In the genomic region with DNA sequence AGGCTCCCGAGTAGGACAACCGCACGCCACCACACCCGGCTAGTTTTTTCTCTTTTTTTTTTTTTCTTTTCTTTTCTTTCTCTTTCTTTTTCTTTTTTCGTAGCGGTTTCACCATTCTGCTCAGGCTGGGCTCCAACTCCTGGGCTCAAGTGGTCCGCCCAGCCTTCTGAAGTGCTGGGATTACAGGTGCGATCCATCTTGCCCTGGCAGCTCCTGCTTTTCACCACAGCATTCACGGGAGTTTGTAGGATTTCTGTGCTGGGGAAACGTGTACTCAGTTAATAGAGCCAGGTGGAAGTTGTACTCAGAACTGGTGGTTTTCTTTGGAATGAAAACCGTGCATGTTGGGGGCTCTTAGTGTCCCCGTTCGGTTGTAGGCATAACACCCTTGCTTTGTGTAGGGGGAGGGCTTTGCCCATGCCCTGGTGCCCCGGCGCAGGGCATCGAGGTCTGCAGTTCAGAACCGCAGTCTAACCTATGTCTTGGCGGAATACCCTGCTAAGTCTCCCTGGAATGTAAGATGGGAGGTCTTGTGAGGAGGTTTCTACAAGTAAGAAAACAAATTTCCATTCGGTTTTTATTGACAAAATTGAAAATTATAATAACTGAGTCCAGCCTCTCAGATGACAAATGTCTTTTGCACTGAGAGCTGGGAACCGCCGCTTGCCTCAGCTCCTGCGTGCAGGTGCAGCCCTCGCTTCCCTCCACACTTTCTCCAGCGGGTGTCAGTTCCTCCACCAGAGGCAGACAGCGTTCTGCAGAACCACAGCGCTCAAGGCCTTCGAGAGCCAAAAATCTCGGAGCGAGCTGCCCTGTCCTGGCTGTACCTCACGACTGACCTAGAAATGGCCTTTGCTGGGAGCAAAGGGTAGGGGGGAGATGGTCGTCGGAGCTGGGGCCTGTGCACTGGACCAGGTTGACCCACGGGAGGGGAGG, we compare ENCODE assay signal across 8 cellular contexts. TPM values are rescaled to one million over a fixed set of nuclear protein-coding genes. Genes with fewer than 3 reads are reported as not detected.
A peak's percentile ranks its signal among the peaks of the same experiment; 100 is the strongest.
DNase-seq lines count a peak whose midpoint lies in the region; ATAC-seq, FAIRE-seq and TF ChIP-seq lines count a peak whose summit lies in the region.
"Not testable (repeated sequence)": the region's sequence is repeated elsewhere in the genome, so short reads cannot be mapped to it uniquely, and the experiment has no call there.

No MANE protein-coding gene starts in this region.

- not testable (repeated sequence) for H3K4me1 Mint-ChIP-seq in astrocyte (ENCODE audit: low read depth, unreplicated experiment); nephron; stimulated activated naive CD8-positive, alpha-beta T cell treated with anti-CD3 and anti-CD28 coated beads, Interleukin-15, Interleukin-2, amounts not matched to agents 100 ng/mL and 50 ng/mL, for 24 hours (ENCODE audit: low read depth)

- DNase-seq in DND-41; HCT116 (ENCODE audit: low read depth, low spot score); Karpas-422; astrocyte (ENCODE audit: low read depth): not testable (repeated sequence)
- DNase-seq in activated CD4-positive, alpha-beta T cell treated with anti-CD3 and anti-CD28 coated beads for 1 hour: peak; percentile 19
- DNase-seq in Right ventricle myocardium inferior (ENCODE audit: missing footprints): peak; percentile 37

- FAIRE-seq in astrocyte (lab: Jason Lieb, UNC): not testable (repeated sequence)

- POLR2A ChIA-PET in HCT116 (lab: Charles Lee): interaction anchor here (0.8 to 1.7 kb wide), 4 partner anchors 183 to 770 kb away, joined by 3 to 21 read pairs (median 12); no protein-coding TSS in a partner anchor

- H3K27ac ChIP-seq in DND-41 (ENCODE audit: low read length); Karpas-422 (ENCODE audit: low read length); astrocyte (ENCODE audit: low read depth, low read length): not testable (repeated sequence)
- peak overlapping the region; percentile 51 for H3K27ac ChIP-seq in HCT116 (ENCODE audit: low read depth, low read length)

- not testable (repeated sequence) for H3K4me2 ChIP-seq in DND-41 (ENCODE audit: insufficient read depth, low read length)
- H3K4me2 ChIP-seq in HCT116 (ENCODE audit: low read length) (peak overlapping the region; percentile 37; the same call in 1 of the 2 replicates), Karpas-422 (ENCODE audit: low read depth, low read length, poor library complexity, severe bottlenecking) (peak overlapping the region; percentile 26), astrocyte (ENCODE audit: low read length) (peak overlapping the region; percentile 62)

- not testable (repeated sequence) for H3K4me1 ChIP-seq in DND-41 (ENCODE audit: insufficient read depth, low read length); HCT116 (ENCODE audit: control insufficient read depth in 1 of 2, insufficient read depth in 2 of 2, low read length in 2 of 2); Karpas-422 (ENCODE audit: low read length); astrocyte (ENCODE audit: insufficient read depth, low read length)

- not testable (repeated sequence) for H3K4me3 ChIP-seq in DND-41 (ENCODE audit: low read depth in 1 of 2, low read length in 2 of 2); HCT116 (replicated peaks in 1 of 2; ENCODE audit: low read depth in 1 of 2, low read length in 2 of 2); astrocyte (ENCODE audit: insufficient read depth, low read depth, low read length)
- H3K4me3 ChIP-seq in Karpas-422 (ENCODE audit: low read length): peak overlapping the region; percentile 38; the same call in 1 of the 2 replicates

- not testable (repeated sequence) for H3K27me3 Mint-ChIP-seq in astrocyte (ENCODE audit: low read depth, unreplicated experiment); nephron (ENCODE audit: low read depth); stimulated activated naive CD8-positive, alpha-beta T cell treated with anti-CD3 and anti-CD28 coated beads, Interleukin-15, Interleukin-2, amounts not matched to agents 100 ng/mL and 50 ng/mL, for 24 hours

- H3K9me3 Mint-ChIP-seq in astrocyte (ENCODE audit: unreplicated experiment); nephron; stimulated activated naive CD8-positive, alpha-beta T cell treated with anti-CD3 and anti-CD28 coated beads, Interleukin-15, Interleukin-2, amounts not matched to agents 100 ng/mL and 50 ng/mL, for 24 hours: not testable (repeated sequence)

- not testable (repeated sequence) for H3K79me2 ChIP-seq in DND-41 (ENCODE audit: insufficient read depth, low read length); HCT116 (ENCODE audit: insufficient read depth, low read length); Karpas-422 (ENCODE audit: low read length); astrocyte (ENCODE audit: insufficient read depth, low read length)

- not testable (repeated sequence) for H3K9me3 ChIP-seq in DND-41 (ENCODE audit: insufficient read depth, low read length, severe bottlenecking); HCT116 (ENCODE audit: control insufficient read depth in 1 of 2, insufficient read depth in 1 of 2, low read depth in 1 of 2, low read length in 2 of 2); Karpas-422 (ENCODE audit: low read length); astrocyte (ENCODE audit: insufficient read depth, low read depth, low read length)

- not testable (repeated sequence) for H3K36me3 Mint-ChIP-seq in astrocyte (ENCODE audit: low read depth, unreplicated experiment); nephron (ENCODE audit: low read depth); stimulated activated naive CD8-positive, alpha-beta T cell treated with anti-CD3 and anti-CD28 coated beads, Interleukin-15, Interleukin-2, amounts not matched to agents 100 ng/mL and 50 ng/mL, for 24 hours (ENCODE audit: low read depth)

- not testable (repeated sequence) for H4K20me1 ChIP-seq in DND-41 (ENCODE audit: insufficient read depth, low read length); HCT116 (ENCODE audit: insufficient read depth); Karpas-422 (ENCODE audit: insufficient read depth, low read depth, low read length); astrocyte (ENCODE audit: insufficient read depth, low read length)

- CTCF ChIA-PET in HCT116 (lab: Charles Lee): not testable (repeated sequence)

- not testable (repeated sequence) for TF ChIP-seq RAD21 in HCT116 (IDR thresholded peaks at IDR 0.05; ENCODE audit: low read depth)

- not testable (repeated sequence) for H3K9ac ChIP-seq in DND-41 (ENCODE audit: low read depth, low read length); HCT116 (ENCODE audit: low read length); Karpas-422 (ENCODE audit: low read length); astrocyte (ENCODE audit: low read length)

- H3K27ac Mint-ChIP-seq in astrocyte (ENCODE audit: unreplicated experiment) (peak overlapping the region; percentile 26), nephron (peak overlapping the region; percentile 98 to 100 (median 100))
- peak overlapping the region; percentile 99 for H3K27ac Mint-ChIP-seq in stimulated activated naive CD8-positive, alpha-beta T cell treated with anti-CD3 and anti-CD28 coated beads, Interleukin-15, Interleukin-2, amounts not matched to agents 100 ng/mL and 50 ng/mL, for 24 hours

- not testable (repeated sequence) for TF ChIP-seq POLR2A in HCT116 (IDR thresholded peaks at IDR 0.05; ENCODE audit: borderline replicate concordance, extremely low read depth, insufficient read depth, insufficient read length)

- ATAC-seq in DND-41 (ENCODE audit: insufficient read depth, low read depth) (peak; percentile 53; the same call in 1 of the 3 replicates), HCT116 (peak; percentile 5), Right ventricle myocardium inferior (peak; percentile 9)

- H3K4me3 Mint-ChIP-seq in astrocyte (ENCODE audit: unreplicated experiment) (peak overlapping the region; percentile 70), nephron (peak overlapping the region; percentile 83 to 87 (median 85))
- peak overlapping the region; percentile 78 for H3K4me3 Mint-ChIP-seq in stimulated activated naive CD8-positive, alpha-beta T cell treated with anti-CD3 and anti-CD28 coated beads, Interleukin-15, Interleukin-2, amounts not matched to agents 100 ng/mL and 50 ng/mL, for 24 hours

- not testable (repeated sequence) for TF ChIP-seq CTCF in DND-41 (IDR thresholded peaks at IDR 0.05; ENCODE audit: borderline replicate concordance, extremely low read depth, low read length, poor library complexity, severe bottlenecking); HCT116 (IDR thresholded peaks at IDR 0.05 in 2 of 3, conservative IDR thresholded peaks at IDR 0.05 in 1 of 3; ENCODE audit: borderline replicate concordance in 1 of 3, insufficient read depth in 1 of 3, low read depth in 2 of 3, low read length in 2 of 3); astrocyte (IDR thresholded peaks at IDR 0.05; ENCODE audit: insufficient read depth, low read depth, low read length); nephron (IDR thresholded peaks at IDR 0.05; ENCODE audit: unreplicated experiment in 3 of 3)

- H3K36me3 ChIP-seq in DND-41 (ENCODE audit: insufficient read depth, low read length); HCT116 (ENCODE audit: control insufficient read depth in 1 of 2, insufficient read depth in 2 of 2, low read length in 2 of 2); Karpas-422 (ENCODE audit: insufficient read depth, low read length); astrocyte (ENCODE audit: insufficient read depth, low read length): not testable (repeated sequence)

- intact Hi-C loops in HCT116 (cut with micrococcal nuclease); Right ventricle myocardium inferior (cut with DNase I): not testable (repeated sequence)

- H3K9me2 ChIP-seq in HCT116 (ENCODE audit: insufficient read depth); Karpas-422 (replicated peaks; ENCODE audit: insufficient read depth, low read length): not testable (repeated sequence)

- not testable (repeated sequence) for H2AFZ ChIP-seq in DND-41 (ENCODE audit: low read depth, low read length); HCT116 (ENCODE audit: low read depth, low read length, poor library complexity, severe bottlenecking); Karpas-422 (ENCODE audit: low read length); astrocyte (ENCODE audit: low read depth, low read length)

- RAD21 ChIA-PET in HCT116 (lab: Charles Lee; ENCODE audit: low non-redundant PET in 1 of 2, low total read pairs in 2 of 2, uncharacterized antibody in 2 of 2, unreplicated experiment in 2 of 2): interaction anchor here in 1 of 2 experiments (1.0 kb wide), 1 partner anchor 183 kb away, joined by 3 read pairs; no protein-coding TSS in a partner anchor

- BruUV-seq in HCT116 (replicated peaks; lab: Mats Ljungman, UMichigan): not testable (repeated sequence)

- H3K27me3 ChIP-seq in DND-41 (ENCODE audit: insufficient read depth, low read length, poor library complexity); HCT116 (ENCODE audit: insufficient read depth, low read length); Karpas-422 (ENCODE audit: low read length); astrocyte (ENCODE audit: insufficient read depth, low read length): not testable (repeated sequence)

RNA-seq across cellular contexts. Expression of a gene that starts 40.0 kb away (rescaled TPM):
- total RNA-seq in HCT116 (2021; ENCODE audit: unreplicated experiment): not detected
- polyA plus RNA-seq in HCT116 (2012): not detected in 2 replicates
- total RNA-seq in Karpas-422 (2014; rRNA removed; shearing (Covaris generic); ENCODE audit: low replicate concordance): not detected in 2 replicates
- not detected in 2 replicates for total RNA-seq in astrocyte
- not detected for total RNA-seq in Right ventricle myocardium inferior

Comparison
In these comparisons a context has a peak if more than half of its experiments do, and no peak if none do; other contexts are left out.
1. H3K27ac Mint-ChIP-seq: peak in every context shown above with its lines; median percentile 100 in nephron; 99 in stimulated activated naive CD8-positive, alpha-beta T cell treated with anti-CD3 and anti-CD28 coated beads, Interleukin-15, Interleukin-2, amounts not matched to agents 100 ng/mL and 50 ng/mL, for 24 hours; 26 in astrocyte.